25 cellular contexts compared by ENCODE assay signal in genomic region chr7:152103066-152103465, GRCh38.
"Had no signal": no experiment of that assay in that cellular context is flagged by ENCODE, and none has a peak within 500 bp of the region (broad histone marks: within the 10 kb centered on the region; RNA-seq: fewer than 3 reads in every experiment).

No MANE protein-coding gene starts in this region.

- H3K27me3 ChIP-seq: esophagus muscularis mucosa, foreskin keratinocyte, gastroesophageal sphincter, heart left ventricle, hepatocyte, left lung, right atrium auricular region, stomach, thyroid gland had no signal

- H3K4me3 Mint-ChIP-seq: naive thymus-derived CD8-positive, alpha-beta T cell; nephron progenitor cell; stimulated activated effector memory CD8-positive, alpha-beta T cell treated with anti-CD3 and anti-CD28 coated beads, Interleukin-12 subunit alpha, Interleukin-12 subunit beta, amount 100 ng/mL, for 72 hours; type B pancreatic cell had no signal

- ATAC-seq: foreskin keratinocyte; gastroesophageal sphincter; heart left ventricle; left cardiac atrium; left lung; naive thymus-derived CD8-positive, alpha-beta T cell; sciatic nerve; stimulated activated effector memory CD8-positive, alpha-beta T cell treated with anti-CD3 and anti-CD28 coated beads, Interleukin-12 subunit alpha, Interleukin-12 subunit beta, amount 100 ng/mL, for 72 hours had no signal

- DNase-seq: dermis blood vessel endothelial cell; effector memory CD4-positive, alpha-beta T cell; foreskin keratinocyte; heart left ventricle; left cardiac atrium; left lung; mesendoderm; midbrain; naive thymus-derived CD8-positive, alpha-beta T cell; nephron progenitor cell; nucleus accumbens; stimulated activated CD4-positive, alpha-beta T cell treated with anti-CD3 and anti-CD28 coated beads, Interleukin-2, amount 100 ng/mL, for 24 hours; stimulated activated CD4-positive, alpha-beta T cell treated with anti-CD3 and anti-CD28 coated beads, Interleukin-4, amount 100 ng/mL, for 24 hours; stimulated activated naive CD4-positive, alpha-beta T cell treated with Interleukin-2 at 50 U/mL for 16 hours; stomach; thyroid gland had no signal

- H3K9me3 Mint-ChIP-seq: naive thymus-derived CD8-positive, alpha-beta T cell; nephron progenitor cell; stimulated activated effector memory CD8-positive, alpha-beta T cell treated with anti-CD3 and anti-CD28 coated beads, Interleukin-12 subunit alpha, Interleukin-12 subunit beta, amount 100 ng/mL, for 72 hours; type B pancreatic cell had no signal

- H3K27ac Mint-ChIP-seq: type B pancreatic cell had no signal

- H3K4me2 ChIP-seq: hepatocyte had no signal

- H3K27me3 Mint-ChIP-seq: naive thymus-derived CD8-positive, alpha-beta T cell; type B pancreatic cell had no signal

- H3K4me1 Mint-ChIP-seq: stimulated activated effector memory CD8-positive, alpha-beta T cell treated with anti-CD3 and anti-CD28 coated beads, Interleukin-12 subunit alpha, Interleukin-12 subunit beta, amount 100 ng/mL, for 72 hours had no signal

- H3K4me3 ChIP-seq: coronary artery, esophagus muscularis mucosa, gastroesophageal sphincter, heart left ventricle, hepatocyte, left lung, prostate gland, right atrium auricular region, stomach, thyroid gland had no signal

- H3K9me3 ChIP-seq: esophagus muscularis mucosa, gastroesophageal sphincter, heart left ventricle, left lung, prostate gland, right atrium auricular region, stomach, thyroid gland had no signal

- H3K79me2 ChIP-seq: hepatocyte had no signal

- H3K27ac ChIP-seq: coronary artery, esophagus muscularis mucosa, foreskin keratinocyte, gastroesophageal sphincter, heart left ventricle, hepatocyte, left lung, prostate gland, right atrium auricular region, stomach, thyroid gland had no signal

- H2AFZ ChIP-seq: hepatocyte had no signal

- H3K36me3 ChIP-seq: prostate gland had no signal

- H3K4me1 ChIP-seq: foreskin keratinocyte, left lung, prostate gland, right atrium auricular region, stomach had no signal
